In the genomic region with DNA sequence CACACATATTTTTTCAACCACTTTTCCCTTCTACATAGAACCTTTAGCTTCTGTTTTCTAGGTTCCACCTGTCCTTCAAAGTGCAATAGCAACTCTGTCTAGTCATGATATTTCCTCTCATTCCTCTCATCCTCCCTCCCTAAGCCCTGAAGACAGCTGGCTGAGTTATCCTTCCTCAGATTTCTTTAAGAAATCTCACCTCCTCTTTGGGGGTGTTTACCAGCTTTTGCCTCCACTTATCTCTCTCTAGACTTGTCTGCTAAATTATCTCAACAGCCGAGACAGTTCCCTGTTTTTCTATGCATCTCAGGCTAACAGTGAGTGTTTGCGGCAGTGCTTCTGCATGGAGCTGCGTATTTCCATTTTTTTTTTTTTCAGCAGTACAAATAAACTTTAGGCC, we compare ENCODE assay signal across 10 cellular contexts. TPM values are rescaled to one million over a fixed set of nuclear protein-coding genes. Genes with fewer than 3 reads are reported as not detected.
A peak's percentile ranks its signal among the peaks of the same experiment; 100 is the strongest.
DNase-seq lines count a peak whose midpoint lies in the region; ATAC-seq, FAIRE-seq and TF ChIP-seq lines count a peak whose summit lies in the region.
"Had no signal": no experiment of that assay in that cellular context is flagged by ENCODE, and none has a peak within 500 bp of the region (broad histone marks: within the 10 kb centered on the region; RNA-seq: fewer than 3 reads in every experiment).

No MANE protein-coding gene starts in this region.

- H3K4me3 Mint-ChIP-seq in CD8-positive, alpha-beta T cell: no peak overlapping the region

- CTCF ChIA-PET in CD8-positive, alpha-beta T cell (lab: Charles Lee): interaction anchor here (0.6 to 3.8 kb wide), 22 partner anchors 7 to 1405 kb away, joined by 3 to 22 read pairs (median 4); a partner anchor contains a TSS

- H3K27ac ChIP-seq in BLaER1 (0 out of 2 replicates have a peak overlapping the region, but pooled peaks have one; percentile 61), OCI-LY3 (ENCODE audit: low read length) (peak overlapping the region; percentile 59), foreskin keratinocyte (peak overlapping the region; percentile 69)
- H3K27ac ChIP-seq in CD8-positive, alpha-beta T cell (ENCODE audit: low read depth, low read length): peak overlapping the region; percentile 9
- H3K27ac ChIP-seq: right atrium auricular region, testis had no signal

- peaks cover 48% of the 10 kb centered on the region for H3K4me1 Mint-ChIP-seq in CD8-positive, alpha-beta T cell (ENCODE audit: low read depth)

- H3K4me3 ChIP-seq in BLaER1 (no peak overlapping the region), OCI-LY3 (ENCODE audit: low read length) (peak overlapping the region; percentile 63)
- peak overlapping the region; percentile 7 for H3K4me3 ChIP-seq in CD8-positive, alpha-beta T cell (ENCODE audit: low read depth, low read length)
- H3K4me3 ChIP-seq: right atrium auricular region, testis had no signal

- H3K27me3 ChIP-seq in BLaER1: no peaks in the 10 kb centered on the region
- H3K27me3 ChIP-seq in CD8-positive, alpha-beta T cell (ENCODE audit: insufficient read depth, low read length): no peaks in the 10 kb centered on the region
- no peaks in the 10 kb centered on the region for H3K27me3 ChIP-seq in OCI-LY3 (ENCODE audit: low read depth, low read length)
- peaks cover 40% of the 10 kb centered on the region for H3K27me3 ChIP-seq in foreskin keratinocyte
- H3K27me3 ChIP-seq: right atrium auricular region, testis had no signal

- DNase-seq in CD8-positive, alpha-beta T cell: no peak
- DNase-seq in foreskin keratinocyte (no peak), AG08396 (ENCODE audit: low spot score) (no peak), NCI-H1436 treated with DMSO at 0.1 percent for 48 hours (lab: John Stamatoyannopoulos, UW) (no peak), HTR-8/SVneo (ENCODE audit: insufficient read length, low spot score) (no peak)
- DNase-seq: testis had no signal

- peaks cover 59% of the 10 kb centered on the region for H3K4me1 ChIP-seq in BLaER1
- H3K4me1 ChIP-seq in CD8-positive, alpha-beta T cell (ENCODE audit: insufficient read depth, low read length): peaks cover 54% of the 10 kb centered on the region
- peaks cover 57% of the 10 kb centered on the region for H3K4me1 ChIP-seq in OCI-LY3 (ENCODE audit: low read length)
- H3K4me1 ChIP-seq in foreskin keratinocyte: peaks cover 3% of the 10 kb centered on the region
- H3K4me1 ChIP-seq: right atrium auricular region, testis had no signal

- no peak for ATAC-seq in CD8-positive, alpha-beta T cell
- no peak for ATAC-seq in foreskin keratinocyte
- no peak for ATAC-seq in HG02870 (IDR thresholded peaks at IDR 0.05; ENCODE audit: unreplicated experiment)

- FAIRE-seq in HTR-8/SVneo (lab: Jason Lieb, UNC): no peak

- H3K79me2 ChIP-seq in OCI-LY3 (ENCODE audit: low read length): no peaks in the 10 kb centered on the region

- no peaks in the 10 kb centered on the region for H3K36me3 Mint-ChIP-seq in CD8-positive, alpha-beta T cell

- no peaks in the 10 kb centered on the region for H3K9me3 Mint-ChIP-seq in CD8-positive, alpha-beta T cell

- H2AFZ ChIP-seq in OCI-LY3 (ENCODE audit: low read depth, low read length): peak overlapping the region; percentile 87

- no peaks in the 10 kb centered on the region for H3K27me3 Mint-ChIP-seq in CD8-positive, alpha-beta T cell (ENCODE audit: low read depth)

- no peak overlapping the region; the same call in 1 of the 2 replicates for H3K9ac ChIP-seq in BLaER1
- peak overlapping the region; percentile 55 for H3K9ac ChIP-seq in OCI-LY3 (ENCODE audit: low read length)

- TF ChIP-seq CTCF in CD8-positive, alpha-beta T cell (IDR thresholded peaks at IDR 0.05): no peak
- no peak for TF ChIP-seq CTCF in OCI-LY3 (IDR thresholded peaks at IDR 0.05; ENCODE audit: low read depth, low read length)
- TF ChIP-seq CTCF in foreskin keratinocyte (conservative IDR thresholded peaks at IDR 0.05): no peak

- intact Hi-C loops in CD8-positive, alpha-beta T cell (cut with DNase I, micrococcal nuclease): loop anchor here (5.0 to 10.0 kb wide), 7 partner anchors 34 to 1269 kb away; a partner anchor contains a TSS

- POLR2A ChIA-PET in CD8-positive, alpha-beta T cell (lab: Charles Lee): interaction anchor here (0.6 to 2.6 kb wide), 8 partner anchors 12 to 1189 kb away, joined by 3 to 10 read pairs (median 4); a partner anchor contains a TSS

- no peak overlapping the region for H3K27ac Mint-ChIP-seq in CD8-positive, alpha-beta T cell

- no peaks in the 10 kb centered on the region for H3K9me3 ChIP-seq in BLaER1
- H3K9me3 ChIP-seq in CD8-positive, alpha-beta T cell (ENCODE audit: low read length): no peaks in the 10 kb centered on the region
- H3K9me3 ChIP-seq in OCI-LY3 (ENCODE audit: insufficient read depth, low read length): no peaks in the 10 kb centered on the region
- H3K9me3 ChIP-seq: right atrium auricular region, testis had no signal

- H4K20me1 ChIP-seq in BLaER1 (no peaks in the 10 kb centered on the region), OCI-LY3 (ENCODE audit: insufficient read depth, low read length) (no peaks in the 10 kb centered on the region)

- H3K4me2 ChIP-seq in BLaER1 (peak overlapping the region; percentile 77), OCI-LY3 (ENCODE audit: low read length) (peak overlapping the region; percentile 80)

- H3K36me3 ChIP-seq in BLaER1 (no peaks in the 10 kb centered on the region), OCI-LY3 (replicated peaks; ENCODE audit: low read depth, low read length) (peaks cover 2% of the 10 kb centered on the region)
- no peaks in the 10 kb centered on the region for H3K36me3 ChIP-seq in CD8-positive, alpha-beta T cell (ENCODE audit: insufficient read depth, low read length)
- H3K36me3 ChIP-seq: right atrium auricular region had no signal

RNA-seq across cellular contexts. Expression of a gene that starts 20.8 kb away (rescaled TPM):
- not detected for total RNA-seq in CD8-positive, alpha-beta T cell
- 0.04 TPM in 1 of 2 replicates, not detected in the other for total RNA-seq in foreskin keratinocyte
- polyA plus RNA-seq in foreskin keratinocyte: 0.02 TPM in 1 of 2 replicates, not detected in the other

RNA-seq across cellular contexts. Expression of a gene that starts 21.0 kb away (rescaled TPM):
- total RNA-seq in CD8-positive, alpha-beta T cell: 10 to 100 TPM; 62.8 to 64.6 TPM
- total RNA-seq in foreskin keratinocyte: 46.0 and 59.8 TPM in 2 replicates
- polyA plus RNA-seq in foreskin keratinocyte: 21.9 TPM in 2 replicates

Comparison
In these comparisons a context has a peak if more than half of its experiments do, and no peak if none do; other contexts are left out.
1. H3K27ac ChIP-seq: peak in every context shown above with its lines; median percentile 69 in foreskin keratinocyte; 61 in BLaER1; 59 in OCI-LY3; 9 in CD8-positive, alpha-beta T cell.